19 cellular contexts compared by ENCODE assay signal in the genomic region with DNA sequence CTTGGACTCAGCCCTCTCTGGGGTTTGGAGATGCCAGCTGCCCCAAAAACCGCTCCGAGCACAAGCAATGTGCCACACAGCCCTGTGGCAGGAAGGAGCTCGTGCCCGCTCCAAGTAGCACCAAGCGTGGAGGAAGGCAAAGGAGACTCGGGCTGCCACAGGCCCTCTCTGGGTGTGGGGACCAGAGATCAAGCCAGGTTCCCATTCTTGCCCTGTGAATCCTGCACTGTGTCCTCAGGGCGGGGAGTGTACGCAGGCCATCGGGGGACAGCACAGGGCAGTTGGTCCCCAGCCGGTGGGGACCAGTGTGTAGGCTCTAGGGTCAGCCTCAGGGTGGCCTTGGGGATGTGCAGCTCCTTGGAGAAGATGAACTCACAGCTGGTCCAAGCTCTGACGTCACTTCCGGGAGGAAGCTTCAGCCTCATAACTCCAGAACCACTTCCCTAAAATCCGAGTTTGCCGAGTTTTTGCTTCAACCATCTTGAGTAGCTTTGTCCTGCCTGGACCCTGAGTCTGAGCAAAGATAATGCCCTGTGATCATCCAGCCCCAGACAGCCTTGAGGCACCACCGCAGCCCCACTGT. TPM values are rescaled to one million over a fixed set of nuclear protein-coding genes. Genes with fewer than 3 reads are reported as not detected.
DNase-seq lines count a peak whose midpoint lies in the region; ATAC-seq and TF ChIP-seq lines count a peak whose summit lies in the region.
"Had no signal": no experiment of that assay in that cellular context is flagged by ENCODE, and none has a peak within 500 bp of the region (broad histone marks: within the 10 kb centered on the region; RNA-seq: fewer than 3 reads in every experiment).

No MANE protein-coding gene starts in this region.

- no peak overlapping the region for H3K9ac ChIP-seq in IMR-90 (ENCODE audit: low read depth, low read length)
- H3K9ac ChIP-seq: parathyroid adenoma had no signal

- H3K23ac ChIP-seq in IMR-90 (ENCODE audit: low read depth, low read length), result no peak overlapping the region

- peak overlapping the region; percentile 63 for H2AFZ ChIP-seq in IMR-90 (replicated peaks; ENCODE audit: low read length, poor library complexity)
- H2AFZ ChIP-seq: parathyroid adenoma had no signal

- H3K4me1 ChIP-seq in IMR-90 (ENCODE audit: control insufficient read depth, insufficient read depth, low read length) (no peaks in the 10 kb centered on the region), left ventricle myocardium inferior (no peaks in the 10 kb centered on the region), psoas muscle (no peaks in the 10 kb centered on the region)
- H3K4me1 ChIP-seq: parathyroid adenoma, upper lobe of left lung had no signal

- H3K14ac ChIP-seq in IMR-90 (replicated peaks; ENCODE audit: low read depth, low read length), result no peak overlapping the region

- no peak overlapping the region for H3K18ac ChIP-seq in IMR-90 (ENCODE audit: low read depth, low read length)

- TF ChIP-seq CTCF in IMR-90 (conservative IDR thresholded peaks at IDR 0.05; ENCODE audit: low read depth, low read length) (no peak), left ventricle myocardium inferior (IDR thresholded peaks at IDR 0.05; ENCODE audit: borderline replicate concordance) (no peak), psoas muscle (IDR thresholded peaks at IDR 0.05) (no peak), HFFc6 (IDR thresholded peaks at IDR 0.05) (no peak)

- no peak overlapping the region for H3K4me3 Mint-ChIP-seq in HFFc6
- H3K4me3 Mint-ChIP-seq: activated CD4-positive, alpha-beta T cell treated with anti-CD3 and anti-CD28 coated beads, Interleukin-2, amount 10 ng/mL, durations not matched to agents 24 days and 14 days; activated T-helper 1 cell treated with anti-CD3 and anti-CD28 coated beads, Interleukin-12 subunit alpha, Interleukin-12 subunit beta, Interleukin-2, Interleukin-4 antibody, amounts not matched to agents 30 ng/mL and 10 ng/mL and 1 ng/mL, durations not matched to agents 14 hours and 24 hours and 36 hours; immature natural killer cell had no signal

- H3K9me3 Mint-ChIP-seq in HFFc6, result no peaks in the 10 kb centered on the region
- H3K9me3 Mint-ChIP-seq: activated CD4-positive, alpha-beta T cell treated with anti-CD3 and anti-CD28 coated beads, Interleukin-2, amount 10 ng/mL, durations not matched to agents 24 days and 14 days; activated T-helper 1 cell treated with anti-CD3 and anti-CD28 coated beads, Interleukin-12 subunit alpha, Interleukin-12 subunit beta, Interleukin-2, Interleukin-4 antibody, amounts not matched to agents 30 ng/mL and 10 ng/mL and 1 ng/mL, durations not matched to agents 14 hours and 24 hours and 36 hours; immature natural killer cell had no signal

- CTCF ChIA-PET in IMR-90 (lab: Yijun Ruan, JAX), result no interaction called here

- no peak for TF ChIP-seq RAD21 in IMR-90 (IDR thresholded peaks at IDR 0.05; ENCODE audit: low read length)

- ATAC-seq in IMR-90 (ENCODE audit: low read depth) (no peak), HG03378 (IDR thresholded peaks at IDR 0.05; ENCODE audit: unreplicated experiment) (no peak), psoas muscle (no peak), HG03460 (IDR thresholded peaks at IDR 0.05; ENCODE audit: unreplicated experiment) (no peak)
- ATAC-seq: HCT116 had no signal

- no peaks in the 10 kb centered on the region for H3K79me1 ChIP-seq in IMR-90 (ENCODE audit: low read depth in 1 of 2, low read length in 2 of 2)

- 90% methylated on average over 8 of the region's 15 CpGs; no CpG with 5 or more reads in 1 of the 2 experiments for WGBS in IMR-90 (ENCODE audit: extremely low coverage in 2 of 2, insufficient read length in 1 of 2), 2 experiments
- 75 to 80% (median 76%) methylated on average over 15 of the region's 15 CpGs for WGBS in psoas muscle, 3 donors

- no peak overlapping the region for H2AK9ac ChIP-seq in IMR-90 (replicated peaks; ENCODE audit: low read depth, low read length, poor library complexity)

- TF ChIP-seq POLR2A in IMR-90 (IDR thresholded peaks at IDR 0.05; ENCODE audit: low read depth, low read length), result no peak

- no peak overlapping the region for H3K27ac ChIP-seq in IMR-90 (ENCODE audit: insufficient read depth, low read length)
- H3K27ac ChIP-seq in left ventricle myocardium inferior (replicated peaks), result no peak overlapping the region
- H3K27ac ChIP-seq in psoas muscle, result no peak overlapping the region
- H3K27ac ChIP-seq: dorsolateral prefrontal cortex, parathyroid adenoma, upper lobe of left lung had no signal

- no peaks in the 10 kb centered on the region for H3K9me1 ChIP-seq in IMR-90 (ENCODE audit: insufficient read depth, low read length)

- H4K8ac ChIP-seq in IMR-90 (ENCODE audit: low read depth in 2 of 2, low read length in 2 of 2), result no peak overlapping the region

- no peaks in the 10 kb centered on the region for H3K9me3 ChIP-seq in IMR-90 (ENCODE audit: control insufficient read depth, insufficient read depth, low read length)
- no peaks in the 10 kb centered on the region for H3K9me3 ChIP-seq in left ventricle myocardium inferior (replicated peaks)
- no peaks in the 10 kb centered on the region for H3K9me3 ChIP-seq in psoas muscle
- H3K9me3 ChIP-seq: upper lobe of left lung had no signal

- dilution Hi-C loops in IMR-90 (cut with HindIII; ENCODE audit: low sequenced_read_pairs, unreplicated experiment), result no loop called here

- H3K27me3 ChIP-seq in IMR-90 (ENCODE audit: control insufficient read depth, insufficient read depth, low read length) (no peaks in the 10 kb centered on the region; the same call in 1 of the 2 replicates), left ventricle myocardium inferior (ENCODE audit: low read depth) (peaks cover 24% of the 10 kb centered on the region), psoas muscle (ENCODE audit: insufficient read depth in 3 of 3, low read length in 2 of 3) (peaks cover 0 to 15% (median 0%) of the 10 kb centered on the region in 3 donors)
- H3K27me3 ChIP-seq: upper lobe of left lung had no signal

- DNase-seq in AML-193 (lab: John Stamatoyannopoulos, UW) (peak; percentile 15 to 47), IMR-90 (no peak), SK-N-DZ (ENCODE audit: low spot score) (peak; percentile 38), left ventricle myocardium inferior (peak; percentile 33), psoas muscle (no peak), HFFc6 (no peak)
- DNase-seq: activated CD4-positive, alpha-beta T cell treated with anti-CD3 and anti-CD28 coated beads, Interleukin-2, amount 10 ng/mL, durations not matched to agents 24 days and 14 days; anterior cingulate cortex; dorsolateral prefrontal cortex; immature natural killer cell; NCI-H1694 treated with DMSO at 0.1 percent for 48 hours; NCI-H69; SW 1271 had no signal

- H3K4me2 ChIP-seq in IMR-90 (ENCODE audit: low read depth, low read length), result no peak overlapping the region

- no peak overlapping the region for H4K5ac ChIP-seq in IMR-90 (ENCODE audit: low read depth, low read length)

- H2BK15ac ChIP-seq in IMR-90 (ENCODE audit: low read depth, low read length), result no peak overlapping the region

- intact Hi-C loops in IMR-90 (cut with micrococcal nuclease) (no loop called here), left ventricle myocardium inferior (cut with micrococcal nuclease) (no loop called here), psoas muscle (cut with DNase I) (no loop called here)

- no peak overlapping the region for H2AK5ac ChIP-seq in IMR-90 (ENCODE audit: low read depth, low read length)

- H3K4ac ChIP-seq in IMR-90 (ENCODE audit: low read depth, low read length), result no peak overlapping the region

- no TSS peak for BruUV-seq in IMR-90 (replicated peaks; lab: Mats Ljungman, UMichigan)

- no peak overlapping the region for H3K56ac ChIP-seq in IMR-90 (ENCODE audit: extremely low read depth, insufficient read depth, low read length)

- in situ Hi-C loops in IMR-90 (cut with MboI; ENCODE audit: low sequenced_read_pairs), result no loop called here

- no peaks in the 10 kb centered on the region for H3K4me1 Mint-ChIP-seq in HFFc6 (ENCODE audit: low read depth)
- H3K4me1 Mint-ChIP-seq: activated CD4-positive, alpha-beta T cell treated with anti-CD3 and anti-CD28 coated beads, Interleukin-2, amount 10 ng/mL, durations not matched to agents 24 days and 14 days; immature natural killer cell had no signal

- H2BK5ac ChIP-seq in IMR-90 (ENCODE audit: low read depth, low read length, poor library complexity, severe bottlenecking), result no peak overlapping the region

- H4K20me1 ChIP-seq in IMR-90 (ENCODE audit: insufficient read depth, low read length), result no peaks in the 10 kb centered on the region

- H2BK20ac ChIP-seq in IMR-90 (ENCODE audit: low read depth, low read length), result no peak overlapping the region

- no peaks in the 10 kb centered on the region for H3K36me3 Mint-ChIP-seq in HFFc6 (ENCODE audit: low read depth)
- H3K36me3 Mint-ChIP-seq: immature natural killer cell had no signal

- no peak overlapping the region for H4K91ac ChIP-seq in IMR-90 (ENCODE audit: insufficient read depth, low read depth, low read length)

- H3K27me3 Mint-ChIP-seq in HFFc6 (ENCODE audit: insufficient read depth), result peaks cover 17% of the 10 kb centered on the region

- no peak overlapping the region for H3K27ac Mint-ChIP-seq in HFFc6
- H3K27ac Mint-ChIP-seq: activated CD4-positive, alpha-beta T cell treated with anti-CD3 and anti-CD28 coated beads, Interleukin-2, amount 10 ng/mL, durations not matched to agents 24 days and 14 days; activated T-helper 1 cell treated with anti-CD3 and anti-CD28 coated beads, Interleukin-12 subunit alpha, Interleukin-12 subunit beta, Interleukin-2, Interleukin-4 antibody, amounts not matched to agents 30 ng/mL and 10 ng/mL and 1 ng/mL, durations not matched to agents 14 hours and 24 hours and 36 hours; immature natural killer cell had no signal

- H3K4me3 ChIP-seq in IMR-90 (ENCODE audit: insufficient read depth, low read depth, low read length) (no peak overlapping the region), left ventricle myocardium inferior (no peak overlapping the region), psoas muscle (no peak overlapping the region)
- H3K4me3 ChIP-seq: dorsolateral prefrontal cortex, upper lobe of left lung had no signal

- no peak overlapping the region for H2BK120ac ChIP-seq in IMR-90 (ENCODE audit: low read depth, low read length)

- no peaks in the 10 kb centered on the region for H3K36me3 ChIP-seq in IMR-90 (ENCODE audit: control insufficient read depth, insufficient read depth, low read length)
- no peaks in the 10 kb centered on the region for H3K36me3 ChIP-seq in left ventricle myocardium inferior
- no peaks in the 10 kb centered on the region for H3K36me3 ChIP-seq in psoas muscle (ENCODE audit: insufficient read depth in 1 of 2, low read depth in 1 of 2)
- H3K36me3 ChIP-seq: upper lobe of left lung had no signal

- POLR2A ChIA-PET in IMR-90 (lab: Charles Lee; ENCODE audit: unreplicated experiment), result no interaction called here

RNA-seq across cellular contexts. Expression of a gene that starts 9.3 kb away (rescaled TPM):
- total RNA-seq in IMR-90 (2012; rRNA removed), result 0.28 and 0.36 TPM in 2 replicates
- polyA plus RNA-seq in IMR-90 (2012; rRNA removed), result 0.63 and 0.79 TPM in 2 replicates
- polyA plus RNA-seq in IMR-90 (2012; cell fraction: cytosol; rRNA removed), result 0.96 and 1.3 TPM in 2 replicates
- 2.5 and 4.3 TPM in 2 replicates for polyA plus RNA-seq in IMR-90 (2012; cell fraction: nucleus; rRNA removed; ENCODE audit: low replicate concordance)
- polyA plus RNA-seq in SK-N-DZ (2014; cell fraction: cytosol; rRNA removed), result 0.96 and 1.0 TPM in 2 replicates
- 0.84 and 2.3 TPM in 2 replicates for polyA plus RNA-seq in SK-N-DZ (2014; cell fraction: nucleus; rRNA removed)
- total RNA-seq in left ventricle myocardium inferior, result 13.7 TPM
- total RNA-seq in psoas muscle, result 1 to 10 TPM; 3.2 to 9.9 (median 8.0) TPM
- 1 to 10 TPM; 4.5 to 9.8 (median 9.0) TPM for polyA plus RNA-seq in psoas muscle
- under 1 TPM in 5 of 6 experiments, not detected in 1; 0.11 to 0.20 (median 0.14) TPM for total RNA-seq in HFFc6 (2021; fragmentation: NEBNext Ultra II Directional; extraction: Animal tissue kit (Norgen Biotek cat#: 25700))

RNA-seq across cellular contexts. Expression of a gene that starts 39.3 kb away (rescaled TPM):
- 3.4 and 3.9 TPM in 2 replicates for total RNA-seq in IMR-90 (2012; rRNA removed)
- 12.8 and 14.2 TPM in 2 replicates for polyA plus RNA-seq in IMR-90 (2012; rRNA removed)
- 5.6 and 11.0 TPM in 2 replicates for polyA plus RNA-seq in IMR-90 (2012; cell fraction: cytosol; rRNA removed)
- 9.8 and 12.0 TPM in 2 replicates for polyA plus RNA-seq in IMR-90 (2012; cell fraction: nucleus; rRNA removed; ENCODE audit: low replicate concordance)
- 17.4 and 18.5 TPM in 2 replicates for polyA plus RNA-seq in SK-N-DZ (2014; cell fraction: cytosol; rRNA removed)
- polyA plus RNA-seq in SK-N-DZ (2014; cell fraction: nucleus; rRNA removed), result 21.2 and 26.6 TPM in 2 replicates
- 3.5 TPM for total RNA-seq in left ventricle myocardium inferior
- total RNA-seq in psoas muscle, result 1 to 10 TPM; 1.8 to 5.9 (median 3.6) TPM
- 1 to 10 TPM; 4.2 to 5.7 (median 5.0) TPM for polyA plus RNA-seq in psoas muscle
- 10 to 100 TPM in 5 of 6 experiments, 1 to 10 TPM in 1; 7.6 to 13.2 (median 12.2) TPM for total RNA-seq in HFFc6 (2021; fragmentation: NEBNext Ultra II Directional; extraction: Animal tissue kit (Norgen Biotek cat#: 25700))

RNA-seq across cellular contexts. Expression of a gene that starts 39.6 kb away (rescaled TPM):
- total RNA-seq in IMR-90 (2012; rRNA removed) (59.7 and 61.8 TPM in 2 replicates), left ventricle myocardium inferior (30.7 TPM), psoas muscle (10 to 100 TPM; 13.8 to 16.4 (median 14.5) TPM)
- polyA plus RNA-seq in IMR-90 (2012; rRNA removed) (77.8 and 91.3 TPM in 2 replicates), psoas muscle (10 to 100 TPM in 2 of 3 donors, 1 to 10 TPM in 1; 9.0 to 23.7 (median 18.9) TPM)
- 40.1 and 51.5 TPM in 2 replicates for polyA plus RNA-seq in IMR-90 (2012; cell fraction: cytosol; rRNA removed)
- 248 and 366 TPM in 2 replicates for polyA plus RNA-seq in IMR-90 (2012; cell fraction: nucleus; rRNA removed; ENCODE audit: low replicate concordance)
- polyA plus RNA-seq in SK-N-DZ (2014; cell fraction: cytosol; rRNA removed), result 10.0 and 11.0 TPM in 2 replicates
- 47.4 and 83.5 TPM in 2 replicates for polyA plus RNA-seq in SK-N-DZ (2014; cell fraction: nucleus; rRNA removed)
- 10 to 100 TPM; 81.2 to 89.0 (median 83.4) TPM for total RNA-seq in HFFc6 (2021; fragmentation: NEBNext Ultra II Directional; extraction: Animal tissue kit (Norgen Biotek cat#: 25700))

Comparison
In these comparisons a context has a peak if more than half of its experiments do, and no peak if none do; other contexts are left out.
1. DNase-seq: peak in AML-193 (2 of 2), SK-N-DZ (single experiment) and left ventricle myocardium inferior (single experiment); none in IMR-90 (single experiment), psoas muscle (0 of 2) and HFFc6 (single experiment).